13 cellular contexts compared by ENCODE assay signal in genomic region chr6:163712569-163712966, GRCh38.
DNase-seq lines count a peak whose midpoint lies in the region; TF ChIP-seq lines count a peak whose summit lies in the region.
"Had no signal": no experiment of that assay in that cellular context is flagged by ENCODE, and none has a peak within 500 bp of the region (broad histone marks: within the 10 kb centered on the region; RNA-seq: fewer than 3 reads in every experiment).

No MANE protein-coding gene starts in this region.

- no peak overlapping the region for H3K4me3 Mint-ChIP-seq in T-helper 2 cell treated with Interferon-gamma antibody and Interleukin-4, amounts not matched to agents 5 μg/mL and 100 μg/mL, for 36 hours

- H3K79me2 ChIP-seq in GM23248 (ENCODE audit: insufficient read depth), result no peaks in the 10 kb centered on the region
- H3K79me2 ChIP-seq in SU-DHL-6 (ENCODE audit: insufficient read depth, low read length), result no peaks in the 10 kb centered on the region

- H2AFZ ChIP-seq in GM23248 (peak overlapping the region; percentile 48), SU-DHL-6 (ENCODE audit: low read depth, low read length, severe bottlenecking) (peak overlapping the region; percentile 68)

- H3K27ac ChIP-seq in GM23248 (no peak overlapping the region), SU-DHL-6 (ENCODE audit: low read depth, low read length) (peak overlapping the region; percentile 52), layer of hippocampus (ENCODE audit: low read depth, low read length) (peak overlapping the region; percentile 24), substantia nigra (ENCODE audit: low read depth, low read length, poor library complexity, severe bottlenecking) (peak overlapping the region; percentile 19)
- H3K27ac ChIP-seq: prostate gland had no signal

- WGBS in GM23248 (ENCODE audit: low coverage in 1 of 2, low lambda C conversion rate in 2 of 2, missing lambda C conversion rate in 2 of 2), 2 experiments, result 38 to 41% methylated on average over 8 of the region's 8 CpGs

- DNase-seq in GM23248 (peak; percentile 24), substantia nigra (lab: John Stamatoyannopoulos, UW) (no peak), NCI-H1105 (lab: John Stamatoyannopoulos, UW) (no peak), HuH-7.5 (ENCODE audit: low spot score) (no peak), DMS53 (lab: John Stamatoyannopoulos, UW) (no peak)
- no peak for DNase-seq in T-helper 2 cell treated with Interferon-gamma antibody and Interleukin-4, amounts not matched to agents 5 μg/mL and 100 μg/mL, for 36 hours (ENCODE audit: low spot score)
- DNase-seq: activated CD4-positive, alpha-beta T cell treated with anti-CD3 and anti-CD28 coated beads, Interleukin-2, amount 50 U/mL, for 48 hours; amniotic stem cell; Caco-2; NCI-H524 had no signal

- H3K9me2 ChIP-seq in GM23248 (ENCODE audit: insufficient read depth) (no peaks in the 10 kb centered on the region), SU-DHL-6 (replicated peaks; ENCODE audit: insufficient read depth, low read length) (no peaks in the 10 kb centered on the region)

- H3K27me3 Mint-ChIP-seq in T-helper 2 cell treated with Interferon-gamma antibody and Interleukin-4, amounts not matched to agents 5 μg/mL and 100 μg/mL, for 36 hours (ENCODE audit: low read depth), result peaks cover 2% of the 10 kb centered on the region

- no peaks in the 10 kb centered on the region for H3K4me1 Mint-ChIP-seq in T-helper 2 cell treated with Interferon-gamma antibody and Interleukin-4, amounts not matched to agents 5 μg/mL and 100 μg/mL, for 36 hours (ENCODE audit: low read depth)

- no peak for TF ChIP-seq CTCF in SU-DHL-6 (IDR thresholded peaks at IDR 0.05; ENCODE audit: insufficient read depth, low read length, poor library complexity, severe bottlenecking)

- H3K36me3 Mint-ChIP-seq in T-helper 2 cell treated with Interferon-gamma antibody and Interleukin-4, amounts not matched to agents 5 μg/mL and 100 μg/mL, for 36 hours (ENCODE audit: low read depth), result no peaks in the 10 kb centered on the region

- H3K9me3 Mint-ChIP-seq in T-helper 2 cell treated with Interferon-gamma antibody and Interleukin-4, amounts not matched to agents 5 μg/mL and 100 μg/mL, for 36 hours, result no peaks in the 10 kb centered on the region

- H3K4me3 ChIP-seq in GM23248, result peak overlapping the region; percentile 27; the same call in 1 of the 2 replicates
- no peak overlapping the region for H3K4me3 ChIP-seq in SU-DHL-6 (ENCODE audit: insufficient read depth, low read length, poor library complexity, severe bottlenecking)
- H3K4me3 ChIP-seq: prostate gland had no signal

- H4K20me1 ChIP-seq in GM23248 (ENCODE audit: insufficient read depth) (no peaks in the 10 kb centered on the region), SU-DHL-6 (ENCODE audit: low read depth, low read length) (no peaks in the 10 kb centered on the region)

- H3K36me3 ChIP-seq in GM23248 (ENCODE audit: low read depth) (no peaks in the 10 kb centered on the region), SU-DHL-6 (ENCODE audit: low read length) (no peaks in the 10 kb centered on the region)
- H3K36me3 ChIP-seq: prostate gland had no signal

- no peaks in the 10 kb centered on the region for H3K27me3 ChIP-seq in GM23248 (replicated peaks; ENCODE audit: insufficient read depth)
- no peaks in the 10 kb centered on the region for H3K27me3 ChIP-seq in SU-DHL-6 (ENCODE audit: low read length)
- no peaks in the 10 kb centered on the region for H3K27me3 ChIP-seq in layer of hippocampus (ENCODE audit: control insufficient read depth, insufficient read depth, low read length)

- no peaks in the 10 kb centered on the region for H3F3A ChIP-seq in GM23248 (ENCODE audit: insufficient read depth)
- peaks cover 8% of the 10 kb centered on the region for H3F3A ChIP-seq in SU-DHL-6 (ENCODE audit: insufficient read depth)

- in situ Hi-C loops in GM23248 (cut with MboI), result no loop called here

- peaks cover 8% of the 10 kb centered on the region; the same call in 1 of the 2 replicates for H3K4me1 ChIP-seq in GM23248 (ENCODE audit: insufficient read depth)
- H3K4me1 ChIP-seq: Caco-2, prostate gland had no signal

- H3K27ac Mint-ChIP-seq in T-helper 2 cell treated with Interferon-gamma antibody and Interleukin-4, amounts not matched to agents 5 μg/mL and 100 μg/mL, for 36 hours, result no peak overlapping the region

- no peak overlapping the region for H3K9ac ChIP-seq in GM23248
- peak overlapping the region; percentile 20; the same call in 1 of the 2 replicates for H3K9ac ChIP-seq in SU-DHL-6 (ENCODE audit: low read length)

- H3K9me3 ChIP-seq in GM23248 (ENCODE audit: low read depth) (no peaks in the 10 kb centered on the region), SU-DHL-6 (ENCODE audit: insufficient read depth, low read length) (no peaks in the 10 kb centered on the region)
- H3K9me3 ChIP-seq: Caco-2, prostate gland had no signal

- H3K4me2 ChIP-seq in GM23248 (ENCODE audit: unreplicated experiment) (peak overlapping the region; percentile 40), SU-DHL-6 (ENCODE audit: low read depth, low read length, poor library complexity, severe bottlenecking) (peak overlapping the region; percentile 39)
